In the genomic region with DNA sequence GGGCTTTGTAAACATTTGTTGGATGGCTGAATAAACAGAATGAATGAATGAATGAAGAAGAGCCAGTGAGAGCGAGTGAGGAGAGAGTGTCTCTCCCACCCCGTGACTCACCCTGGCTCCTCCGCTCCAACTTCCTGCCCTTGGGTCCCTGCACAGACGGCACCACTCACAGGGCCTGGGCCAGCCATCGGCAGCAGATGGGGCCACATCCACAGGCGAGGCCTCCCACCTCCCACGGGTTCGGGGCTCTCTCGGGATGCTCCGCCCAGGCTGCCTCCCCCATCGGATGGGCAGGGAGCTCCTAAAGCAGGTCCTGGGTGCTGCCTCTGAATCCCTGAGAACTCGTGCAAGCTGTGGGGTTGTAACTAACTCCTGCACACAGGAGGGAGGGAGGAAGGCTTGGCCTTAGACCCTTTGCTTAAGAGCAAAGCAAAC, we compare ENCODE assay signal across 1 cellular context.
A peak's percentile ranks its signal among the peaks of the same experiment; 100 is the strongest.
TF ChIP-seq lines count a peak whose summit lies in the region.

No MANE protein-coding gene starts in this region.

TF ChIP-seq in K562, 482 proteins besides CTCF, POLR2A, EP300 and RAD21:
- TF ChIP-seq, protein P1, sequence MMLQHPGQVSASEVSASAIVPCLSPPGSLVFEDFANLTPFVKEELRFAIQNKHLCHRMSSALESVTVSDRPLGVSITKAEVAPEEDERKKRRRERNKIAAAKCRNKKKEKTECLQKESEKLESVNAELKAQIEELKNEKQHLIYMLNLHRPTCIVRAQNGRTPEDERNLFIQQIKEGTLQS (IDR thresholded peaks at IDR 0.05): 0 out of 2 replicates have a peak, but pooled peaks have one; percentile 7
- TF ChIP-seq, protein P1 (CRISPR knock-in tag; conservative IDR thresholded peaks at IDR 0.05): no peak
- TF ChIP-seq ZNF24 (IDR thresholded peaks at IDR 0.05): peak; percentile 90
- TF ChIP-seq ZNF311 (CRISPR knock-in tag; IDR thresholded peaks at IDR 0.05): no peak
- no peak for TF ChIP-seq ZFX (CRISPR knock-in tag; IDR thresholded peaks at IDR 0.05)
- TF ChIP-seq FOSL1 (tag; conservative IDR thresholded peaks at IDR 0.05): peak; percentile 49
